1 cellular context compared by ENCODE assay signal in genomic region chr17:82744736-82745135, GRCh38. TPM values are rescaled to one million over a fixed set of nuclear protein-coding genes. Genes with fewer than 3 reads are reported as not detected.
"Had no signal": no experiment of that assay in that cellular context is flagged by ENCODE, and none has a peak within 500 bp of the region (broad histone marks: within the 10 kb centered on the region; RNA-seq: fewer than 3 reads in every experiment).

No MANE protein-coding gene starts in this region.

RNA-seq across cellular contexts. Expression of gene FN3K, which starts 9.3 kb away (rescaled TPM):
- total RNA-seq: RPMI7951 had no signal
